ENCODE assay signal across 15 cellular contexts in the genomic region with DNA sequence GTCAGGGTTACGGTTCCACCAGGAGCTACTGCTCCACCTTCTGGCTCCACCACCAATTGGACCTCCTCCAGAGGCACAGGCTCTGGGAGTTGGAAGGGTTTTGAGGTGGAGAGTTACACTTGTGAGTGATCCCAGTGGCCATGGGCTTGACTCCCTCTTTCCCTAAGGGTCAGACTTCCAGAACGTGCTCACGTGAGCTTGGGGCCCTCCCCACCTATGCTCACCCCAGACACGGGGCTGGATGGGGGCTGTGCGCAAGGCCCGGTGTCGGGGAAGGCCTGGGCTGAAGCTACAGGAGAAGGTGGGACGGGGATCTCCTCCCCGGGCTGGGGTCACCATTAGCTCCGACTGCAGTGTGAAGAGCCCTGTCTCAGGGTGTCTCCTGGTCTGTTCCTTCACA. TPM values are rescaled to one million over a fixed set of nuclear protein-coding genes. Genes with fewer than 3 reads are reported as not detected.
DNase-seq lines count a peak whose midpoint lies in the region; ATAC-seq and TF ChIP-seq lines count a peak whose summit lies in the region.
"Had no signal": no experiment of that assay in that cellular context is flagged by ENCODE, and none has a peak within 500 bp of the region (broad histone marks: within the 10 kb centered on the region; RNA-seq: fewer than 3 reads in every experiment).

No MANE protein-coding gene starts in this region.

- no peak overlapping the region for H3K4me3 ChIP-seq in left ventricle myocardium inferior
- H3K4me3 ChIP-seq in muscle layer of duodenum (ENCODE audit: low read depth in 1 of 2, low read length in 2 of 2): no peak overlapping the region
- H3K4me3 ChIP-seq in upper lobe of right lung: peak overlapping the region; percentile 28
- H3K4me3 ChIP-seq: SJSA1 had no signal

- intact Hi-C loops in left ventricle myocardium inferior (cut with micrococcal nuclease): no loop called here
- intact Hi-C loops in left ventricle myocardium superior (cut with micrococcal nuclease): no loop called here
- intact Hi-C loops in upper lobe of right lung (cut with DNase I): no loop called here

- H3K9me3 ChIP-seq in left ventricle myocardium inferior (replicated peaks) (no peaks in the 10 kb centered on the region), muscle layer of duodenum (ENCODE audit: control insufficient read depth in 1 of 2, low read length in 2 of 2) (no peaks in the 10 kb centered on the region), upper lobe of right lung (no peaks in the 10 kb centered on the region)
- H3K9me3 ChIP-seq: SJSA1 had no signal

- peak overlapping the region; percentile 98 for H3K27ac ChIP-seq in left ventricle myocardium inferior (replicated peaks)
- H3K27ac ChIP-seq in muscle layer of duodenum (ENCODE audit: low read length): peak overlapping the region; percentile 60
- H3K27ac ChIP-seq in upper lobe of right lung: peak overlapping the region; percentile 77
- H3K27ac ChIP-seq: KMS-11, SJSA1 had no signal

- H3K9me3 Mint-ChIP-seq in activated naive CD8-positive, alpha-beta T cell treated with anti-CD3 and anti-CD28 coated beads, Interleukin-2, amount 50 U/mL, for 24 hours: no peaks in the 10 kb centered on the region

- TF ChIP-seq CTCF in left ventricle myocardium inferior (IDR thresholded peaks at IDR 0.05; ENCODE audit: borderline replicate concordance): no peak
- no peak for TF ChIP-seq CTCF in upper lobe of right lung (IDR thresholded peaks at IDR 0.05)

- H3K36me3 Mint-ChIP-seq in activated naive CD8-positive, alpha-beta T cell treated with anti-CD3 and anti-CD28 coated beads, Interleukin-2, amount 50 U/mL, for 24 hours (ENCODE audit: low read depth): peaks cover 50% of the 10 kb centered on the region

- ATAC-seq in left ventricle myocardium superior (no peak), upper lobe of right lung (no peak), HG03469 (IDR thresholded peaks at IDR 0.05; ENCODE audit: unreplicated experiment) (no peak), HG03439 (IDR thresholded peaks at IDR 0.05; ENCODE audit: unreplicated experiment) (no peak)
- no peak for ATAC-seq in activated naive CD8-positive, alpha-beta T cell treated with anti-CD3 and anti-CD28 coated beads, Interleukin-2, amount 50 U/mL, for 24 hours
- ATAC-seq: HCT116 had no signal

- H3K4me3 Mint-ChIP-seq in activated naive CD8-positive, alpha-beta T cell treated with anti-CD3 and anti-CD28 coated beads, Interleukin-2, amount 50 U/mL, for 24 hours: no peak overlapping the region

- H3K27ac Mint-ChIP-seq in activated naive CD8-positive, alpha-beta T cell treated with anti-CD3 and anti-CD28 coated beads, Interleukin-2, amount 50 U/mL, for 24 hours: peak overlapping the region; percentile 59

- DNase-seq in left ventricle myocardium inferior: no peak
- no peak for DNase-seq in left ventricle myocardium superior
- no peak for DNase-seq in activated naive CD8-positive, alpha-beta T cell treated with anti-CD3 and anti-CD28 coated beads, Interleukin-2, amount 50 U/mL, for 24 hours
- DNase-seq in upper lobe of right lung: no peak
- DNase-seq in hepatic stellate cell (ENCODE audit: low spot score): no peak
- DNase-seq: DMS79; naive B cell; NCI-H1417; stimulated activated naive CD4-positive, alpha-beta T cell treated with Interleukin-2 at 50 U/mL for 16 hours had no signal

- peaks cover 84% of the 10 kb centered on the region for H3K4me1 ChIP-seq in left ventricle myocardium inferior
- peaks cover 14 to 42% of the 10 kb centered on the region in 2 donors for H3K4me1 ChIP-seq in muscle layer of duodenum (ENCODE audit: control insufficient read depth in 1 of 2, insufficient read depth in 2 of 2, low read length in 2 of 2)
- H3K4me1 ChIP-seq in upper lobe of right lung: peaks cover 40% of the 10 kb centered on the region

- H3K36me3 ChIP-seq in left ventricle myocardium inferior: peaks cover 41% of the 10 kb centered on the region
- peaks cover 37 to 48% of the 10 kb centered on the region in 2 donors for H3K36me3 ChIP-seq in muscle layer of duodenum (ENCODE audit: control insufficient read depth in 1 of 2, insufficient read depth in 2 of 2, low read length in 2 of 2)
- peaks cover 40% of the 10 kb centered on the region for H3K36me3 ChIP-seq in upper lobe of right lung

- H3K27me3 Mint-ChIP-seq in activated naive CD8-positive, alpha-beta T cell treated with anti-CD3 and anti-CD28 coated beads, Interleukin-2, amount 50 U/mL, for 24 hours: no peaks in the 10 kb centered on the region
- H3K27me3 Mint-ChIP-seq: naive B cell had no signal

- H3K27me3 ChIP-seq in left ventricle myocardium inferior (ENCODE audit: low read depth): no peaks in the 10 kb centered on the region
- no peaks in the 10 kb centered on the region for H3K27me3 ChIP-seq in muscle layer of duodenum (ENCODE audit: low read depth, low read length)
- no peaks in the 10 kb centered on the region for H3K27me3 ChIP-seq in upper lobe of right lung
- H3K27me3 ChIP-seq: SJSA1 had no signal

- peaks cover 67% of the 10 kb centered on the region for H3K4me1 Mint-ChIP-seq in activated naive CD8-positive, alpha-beta T cell treated with anti-CD3 and anti-CD28 coated beads, Interleukin-2, amount 50 U/mL, for 24 hours

RNA-seq across cellular contexts. Expression of gene AGER, which starts 1.4 kb away (rescaled TPM):
- total RNA-seq in left ventricle myocardium inferior (1.8 TPM), left ventricle myocardium superior (3.0 TPM), upper lobe of right lung (1,590 TPM)

RNA-seq across cellular contexts. Expression of gene RNF5, which starts 4.4 kb away (rescaled TPM):
- total RNA-seq in left ventricle myocardium inferior (76.0 TPM), left ventricle myocardium superior (94.1 TPM), upper lobe of right lung (44.6 TPM)

RNA-seq across cellular contexts. Expression of gene AGPAT1, which starts 6.7 kb away (rescaled TPM):
- total RNA-seq in left ventricle myocardium inferior: 43.0 TPM
- 49.7 TPM for total RNA-seq in left ventricle myocardium superior
- total RNA-seq in upper lobe of right lung: 53.0 TPM

RNA-seq across cellular contexts. Expression of gene PBX2, which starts 7.4 kb away (rescaled TPM):
- total RNA-seq in left ventricle myocardium inferior (36.5 TPM), left ventricle myocardium superior (46.5 TPM), upper lobe of right lung (100 TPM)

RNA-seq across cellular contexts. Expression of gene GPSM3, which starts 9.8 kb away (rescaled TPM):
- 5.0 TPM for total RNA-seq in left ventricle myocardium inferior
- total RNA-seq in left ventricle myocardium superior: 5.9 TPM
- total RNA-seq in upper lobe of right lung: 51.9 TPM

Comparison
In these comparisons a context has a peak if more than half of its experiments do, and no peak if none do; other contexts are left out.
1. RNA of gene AGER, which starts 1.4 kb away (total RNA-seq): 1,590 TPM in upper lobe of right lung (single experiment); 3.0 TPM in left ventricle myocardium superior (single experiment) and 1.8 TPM in left ventricle myocardium inferior (single experiment); every median in the first group is over 100 times any median in the second.
2. Peak in every context shown above with its lines, with median percentiles within 50 percentile points of each other: H3K27ac ChIP-seq.